In the genomic region with DNA sequence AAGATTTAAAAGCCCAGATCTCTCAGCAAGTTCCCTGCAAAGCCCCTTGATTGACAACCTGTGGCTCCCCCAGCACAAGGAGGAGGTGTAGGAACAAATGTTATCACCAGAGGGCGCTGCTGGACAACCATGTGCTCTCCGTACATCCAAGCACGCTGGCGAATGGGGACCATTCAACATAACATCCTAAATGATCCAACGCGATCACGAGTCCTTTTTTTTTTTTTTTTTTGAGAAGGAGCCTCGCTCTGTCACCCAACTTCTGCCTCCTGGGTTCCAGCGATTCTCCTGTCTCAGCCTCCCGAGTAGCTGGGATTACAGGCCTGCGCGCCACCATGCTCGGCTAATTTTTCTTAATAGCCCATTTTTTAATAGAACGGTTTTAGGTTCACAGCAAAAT, we compare ENCODE assay signal across 8 cellular contexts. TPM values are rescaled to one million over a fixed set of nuclear protein-coding genes. Genes with fewer than 3 reads are reported as not detected.
DNase-seq lines count a peak whose midpoint lies in the region; ATAC-seq and TF ChIP-seq lines count a peak whose summit lies in the region.

No MANE protein-coding gene starts in this region.

- ATAC-seq in heart right ventricle (peak; percentile 67 to 89 (median 84)), HG02759 (IDR thresholded peaks at IDR 0.05; ENCODE audit: unreplicated experiment) (no peak), HG03045 (IDR thresholded peaks at IDR 0.05; ENCODE audit: unreplicated experiment) (no peak)

- no peaks in the 10 kb centered on the region for H3K9me3 ChIP-seq in adrenal gland (replicated peaks in 1 of 3)
- H3K9me3 ChIP-seq in heart right ventricle, result peaks cover 0 to 13% (median 0%) of the 10 kb centered on the region in 11 donors

- TF ChIP-seq CTCF in GM10248 (IDR thresholded peaks at IDR 0.05; ENCODE audit: control extremely low read depth, extremely low read depth, low read depth, missing control alignments) (peak; percentile 68), adrenal gland (IDR thresholded peaks at IDR 0.05) (peak; percentile 79 to 90 (median 84)), heart right ventricle (IDR thresholded peaks at IDR 0.05) (peak; percentile 75 to 91 (median 83))

- DNase-seq in GM10248 (ENCODE audit: extremely low spot score) (peak; percentile 82), NCI-H146 treated with DMSO at 0.1 percent for 48 hours (lab: John Stamatoyannopoulos, UW; ENCODE audit: unreplicated experiment) (peak; percentile 72), T-helper 1 cell (peak; percentile 28 to 73 (median 62)), adrenal gland (peak; percentile 72 to 88 (median 78)), heart right ventricle (peak; percentile 50 to 80), putamen (ENCODE audit: low spot score) (peak; percentile 49)

- intact Hi-C loops in adrenal gland (cut with DNase I), result loop anchor here (5.0 to 10.0 kb wide), 3 partner anchors 133 to 513 kb away; a partner anchor contains a TSS
- intact Hi-C loops in heart right ventricle (cut with DNase I), result loop anchor here (1.0 to 10.0 kb wide), 13 partner anchors 56 to 513 kb away; a partner anchor contains a TSS

- no peak for TF ChIP-seq POLR2A in adrenal gland (IDR thresholded peaks at IDR 0.05)

- no peaks in the 10 kb centered on the region for H3K36me3 ChIP-seq in adrenal gland (replicated peaks in 1 of 2)
- no peaks in the 10 kb centered on the region for H3K36me3 ChIP-seq in heart right ventricle

- POLR2A ChIA-PET in GM10248 (lab: Yijun Ruan, JAX), result no interaction called here

- CTCF ChIA-PET in GM10248 (lab: Yijun Ruan, JAX), result interaction anchor here (1.0 to 1.7 kb wide), 3 partner anchors 10 to 222 kb away, joined by 3 to 8 read pairs (median 4); no protein-coding TSS in a partner anchor

- WGBS in adrenal gland, 4 donors, result 33 to 34% (median 33%) methylated on average over 14 of the region's 14 CpGs
- 31 to 33% methylated on average over 14 of the region's 14 CpGs for WGBS in heart right ventricle, 2 donors

- H3K27ac ChIP-seq in adrenal gland (no peak overlapping the region), heart right ventricle (no peak overlapping the region)

- H3K4me1 ChIP-seq in adrenal gland (replicated peaks in 1 of 2), result no peaks in the 10 kb centered on the region
- no peaks in the 10 kb centered on the region for H3K4me1 ChIP-seq in heart right ventricle

- H3K4me3 ChIP-seq in adrenal gland, result no peak overlapping the region
- H3K4me3 ChIP-seq in heart right ventricle, result no peak overlapping the region

- H3K27me3 ChIP-seq in adrenal gland (no peaks in the 10 kb centered on the region), heart right ventricle (peaks cover 0 to 3% (median 0%) of the 10 kb centered on the region in 7 donors)

RNA-seq across cellular contexts. Expression of a gene that starts 52.0 kb away (rescaled TPM):
- total RNA-seq in adrenal gland, result under 1 TPM in 1 of 8 donors, not detected in 7; 0.04 TPM
- not detected for polyA plus RNA-seq in adrenal gland
- total RNA-seq in heart right ventricle, result under 1 TPM in 6 of 10 donors, not detected in 4; 0.03 to 0.16 (median 0.05) TPM
- under 1 TPM; under 0.01 to 0.01 TPM for polyA plus RNA-seq in heart right ventricle

RNA-seq across cellular contexts. Expression of a gene that starts 57.6 kb away (rescaled TPM):
- total RNA-seq in adrenal gland (10 to 100 TPM; 25.5 to 72.3 (median 35.9) TPM), heart right ventricle (10 to 100 TPM; 22.9 to 30.6 (median 24.8) TPM)
- polyA plus RNA-seq in adrenal gland (100 to 1,000 TPM in 1 of 3 donors, 10 to 100 TPM in 2; 30.1 to 133 (median 56.7) TPM), heart right ventricle (10 to 100 TPM; 13.9 to 37.7 TPM)

Comparison
In these comparisons a context has a peak if more than half of its experiments do, and no peak if none do; other contexts are left out.
1. ATAC-seq: peak in heart right ventricle (8 of 8); none in HG02759 (single experiment) and HG03045 (single experiment).
2. Peak in every context shown above with its lines, with median percentiles within 50 percentile points of each other: DNase-seq and CTCF ChIP-seq.